1 cellular context compared by ENCODE assay signal in genomic region chr2:12507295-12507694, GRCh38.
TF ChIP-seq lines count a peak whose summit lies in the region.

No MANE protein-coding gene starts in this region.

TF ChIP-seq in GM23338, 12 proteins besides CTCF, POLR2A, EP300 and RAD21 (continued from another document):
- TF ChIP-seq, protein P1, sequence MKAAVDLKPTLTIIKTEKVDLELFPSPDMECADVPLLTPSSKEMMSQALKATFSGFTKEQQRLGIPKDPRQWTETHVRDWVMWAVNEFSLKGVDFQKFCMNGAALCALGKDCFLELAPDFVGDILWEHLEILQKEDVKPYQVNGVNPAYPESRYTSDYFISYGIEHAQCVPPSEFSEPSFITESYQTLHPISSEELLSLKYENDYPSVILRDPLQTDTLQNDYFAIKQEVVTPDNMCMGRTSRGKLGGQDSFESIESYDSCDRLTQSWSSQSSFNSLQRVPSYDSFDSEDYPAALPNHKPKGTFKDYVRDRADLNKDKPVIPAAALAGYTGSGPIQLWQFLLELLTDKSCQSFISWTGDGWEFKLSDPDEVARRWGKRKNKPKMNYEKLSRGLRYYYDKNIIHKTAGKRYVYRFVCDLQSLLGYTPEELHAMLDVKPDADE (IDR thresholded peaks at IDR 0.05), result no peak
